8 cellular contexts compared by ENCODE assay signal in the genomic region with DNA sequence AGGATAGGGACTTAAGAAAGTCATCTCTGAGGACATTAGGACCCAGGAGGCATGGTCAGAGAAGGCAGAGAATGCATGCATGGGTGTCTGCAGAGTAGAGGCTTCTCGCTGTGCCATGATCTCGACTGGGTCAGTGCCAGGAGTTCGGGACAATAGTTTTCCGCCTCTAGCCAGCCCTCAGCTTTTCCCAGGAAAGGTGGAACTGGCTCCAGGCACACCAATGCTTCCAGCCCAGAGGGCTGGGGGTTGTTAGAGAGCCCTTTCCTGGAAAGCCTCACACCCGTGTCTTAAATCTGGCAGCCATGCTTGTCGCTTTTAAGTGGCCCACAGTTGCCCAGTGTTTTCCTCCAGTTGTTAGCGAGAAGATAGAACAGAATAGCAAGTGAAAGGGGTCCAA.
DNase-seq lines count a peak whose midpoint lies in the region; ATAC-seq and TF ChIP-seq lines count a peak whose summit lies in the region.

No MANE protein-coding gene starts in this region.

- H3K27ac Mint-ChIP-seq in activated T-cell treated with anti-CD3 and anti-CD28 coated beads, Interleukin-2, amount 50 U/mL, for 24 hours: peak overlapping the region; percentile 94
- peak overlapping the region; percentile 98 for H3K27ac Mint-ChIP-seq in activated naive CD8-positive, alpha-beta T cell
- H3K27ac Mint-ChIP-seq in H9: no peak overlapping the region

- no peaks in the 10 kb centered on the region for H3K23me2 ChIP-seq in H9 (ENCODE audit: insufficient read length, low read depth, low read length, poor library complexity, severe bottlenecking)

- no peaks in the 10 kb centered on the region for H4K20me1 ChIP-seq in H9 (ENCODE audit: control insufficient read depth, insufficient read depth, insufficient read length)

- H3K9me3 Mint-ChIP-seq in activated T-cell treated with anti-CD3 and anti-CD28 coated beads, Interleukin-2, amount 50 U/mL, for 24 hours: peaks cover 10% of the 10 kb centered on the region
- H3K9me3 Mint-ChIP-seq in activated naive CD8-positive, alpha-beta T cell (ENCODE audit: low read depth): no peaks in the 10 kb centered on the region
- H3K9me3 Mint-ChIP-seq in H9: peaks cover 6 to 21% of the 10 kb centered on the region in 2 experiments; a peak in 4 of 5 replicates

- no peaks in the 10 kb centered on the region for H3K4me1 ChIP-seq in H9 (ENCODE audit: insufficient read depth, low read length)

- no peak overlapping the region for H2AK5ac ChIP-seq in H9 (ENCODE audit: insufficient read length, low read length)

- no peak overlapping the region for H3K23ac ChIP-seq in H9 (ENCODE audit: insufficient read length, low read depth, low read length)

- H4K8ac ChIP-seq in H9 (replicated peaks; ENCODE audit: insufficient read length, low read depth, low read length): no peak overlapping the region

- H3K27me3 ChIP-seq in H9 (ENCODE audit: insufficient read depth, low read length): no peaks in the 10 kb centered on the region

- no CpG with 5 or more reads among the region's 7 CpGs for WGBS in H9 (ENCODE audit: extremely low coverage, insufficient read length, low lambda C conversion rate)

- no peaks in the 10 kb centered on the region for H3K79me2 ChIP-seq in H9 (ENCODE audit: insufficient read depth, low read length)

- no peak overlapping the region for H3K4ac ChIP-seq in H9 (ENCODE audit: low read depth, low read length)

- no peaks in the 10 kb centered on the region for H3K27me3 Mint-ChIP-seq in activated T-cell treated with anti-CD3 and anti-CD28 coated beads, Interleukin-2, amount 50 U/mL, for 24 hours
- no peaks in the 10 kb centered on the region for H3K27me3 Mint-ChIP-seq in activated naive CD8-positive, alpha-beta T cell
- no peaks in the 10 kb centered on the region for H3K27me3 Mint-ChIP-seq in H9 (ENCODE audit: low read depth)

- no peak overlapping the region for H2BK12ac ChIP-seq in H9 (ENCODE audit: insufficient read length, low read depth, low read length)

- H2BK20ac ChIP-seq in H9 (ENCODE audit: low read depth, low read length, poor library complexity, severe bottlenecking): no peak overlapping the region

- H2BK120ac ChIP-seq in H9 (ENCODE audit: low read depth, low read length, poor library complexity, severe bottlenecking): no peak overlapping the region

- no peak overlapping the region for H3K4me2 ChIP-seq in H9 (ENCODE audit: insufficient read depth, insufficient read length, low read length)

- no peak overlapping the region for H2BK5ac ChIP-seq in H9 (ENCODE audit: insufficient read length, low read length)

- no peak overlapping the region for H2AFZ ChIP-seq in H9 (ENCODE audit: low read length)

- ATAC-seq in HG02623 (IDR thresholded peaks at IDR 0.05; ENCODE audit: unreplicated experiment): peak; percentile 8

- no peak overlapping the region for H4K5ac ChIP-seq in H9 (ENCODE audit: insufficient read length, low read depth, low read length)

- no peaks in the 10 kb centered on the region for H3K79me1 ChIP-seq in H9 (ENCODE audit: insufficient read depth, low read depth, low read length, poor library complexity, severe bottlenecking)

- no peak overlapping the region for H2BK15ac ChIP-seq in H9 (ENCODE audit: low read depth, low read length)

- no peak overlapping the region for H3K56ac ChIP-seq in H9 (ENCODE audit: insufficient read length, low read depth, low read length)

- H3K4me1 Mint-ChIP-seq in activated T-cell treated with anti-CD3 and anti-CD28 coated beads, Interleukin-2, amount 50 U/mL, for 24 hours (ENCODE audit: low read depth): peaks cover 73% of the 10 kb centered on the region
- H3K4me1 Mint-ChIP-seq in activated naive CD8-positive, alpha-beta T cell (ENCODE audit: low read depth): peaks cover 55% of the 10 kb centered on the region
- H3K4me1 Mint-ChIP-seq in H9: no peaks in the 10 kb centered on the region; a peak in 1 of 4 replicates

- peaks cover 39% of the 10 kb centered on the region for H3K36me3 Mint-ChIP-seq in activated T-cell treated with anti-CD3 and anti-CD28 coated beads, Interleukin-2, amount 50 U/mL, for 24 hours (ENCODE audit: low read depth)
- H3K36me3 Mint-ChIP-seq in activated naive CD8-positive, alpha-beta T cell: no peaks in the 10 kb centered on the region
- H3K36me3 Mint-ChIP-seq in H9 (ENCODE audit: insufficient read depth in 1 of 3, low read depth in 3 of 3): peaks cover 2 to 11% (median 11%) of the 10 kb centered on the region in 3 experiments; a peak in 6 of 7 replicates

- no peaks in the 10 kb centered on the region for H3K9me3 ChIP-seq in H9 (ENCODE audit: control insufficient read depth, low read depth, low read length)

- no peak overlapping the region for H3K14ac ChIP-seq in H9 (ENCODE audit: insufficient read depth, low read length)

- no peak overlapping the region for H3K27ac ChIP-seq in H9 (ENCODE audit: insufficient read length, low read depth, low read length)

- peak overlapping the region; percentile 86 for H3K4me3 Mint-ChIP-seq in activated T-cell treated with anti-CD3 and anti-CD28 coated beads, Interleukin-2, amount 50 U/mL, for 24 hours
- H3K4me3 Mint-ChIP-seq in activated naive CD8-positive, alpha-beta T cell: peak overlapping the region; percentile 93
- no peak overlapping the region for H3K4me3 Mint-ChIP-seq in H9

- no peak for TF ChIP-seq CTCF in H9 (conservative IDR thresholded peaks at IDR 0.05)

- peak; percentile 52 for DNase-seq in activated T-cell treated with anti-CD3 and anti-CD28 coated beads, Interleukin-2, amount 50 U/mL, for 24 hours
- no peak for DNase-seq in activated T-cell treated with anti-CD3 and anti-CD28 coated beads, Interleukin-2, amount 50 U/mL, for 1 hour
- DNase-seq in NCI-H128 (lab: John Stamatoyannopoulos, UW; ENCODE audit: unreplicated experiment) (peak; percentile 30), myocyte (ENCODE audit: low read depth) (peak; percentile 27), HuH-7 (ENCODE audit: low spot score) (no peak), H9 (no peak)

- no peak overlapping the region for H3K9ac ChIP-seq in H9 (ENCODE audit: extremely low read depth, insufficient read length, low read length)

- H4K91ac ChIP-seq in H9 (ENCODE audit: insufficient read length, low read depth, low read length): no peak overlapping the region

- H3K18ac ChIP-seq in H9 (ENCODE audit: insufficient read length, low read depth, low read length): no peak overlapping the region

- no peak overlapping the region for H3T11ph ChIP-seq in H9 (ENCODE audit: low read length)

Comparison
In these comparisons a context has a peak if more than half of its experiments do, and no peak if none do; other contexts are left out.
1. DNase-seq: peak in activated T-cell treated with anti-CD3 and anti-CD28 coated beads, Interleukin-2, amount 50 U/mL, for 24 hours (single experiment), NCI-H128 (single experiment) and myocyte (single experiment); none in activated T-cell treated with anti-CD3 and anti-CD28 coated beads, Interleukin-2, amount 50 U/mL, for 1 hour (single experiment), HuH-7 (single experiment) and H9 (single experiment).
2. H3K27ac Mint-ChIP-seq: peak in activated T-cell treated with anti-CD3 and anti-CD28 coated beads, Interleukin-2, amount 50 U/mL, for 24 hours (single experiment) and activated naive CD8-positive, alpha-beta T cell (single experiment); none in H9 (0 of 3).
3. H3K4me3 Mint-ChIP-seq: peak in activated T-cell treated with anti-CD3 and anti-CD28 coated beads, Interleukin-2, amount 50 U/mL, for 24 hours (single experiment) and activated naive CD8-positive, alpha-beta T cell (single experiment); none in H9 (0 of 2).